Comparison of ENCODE assay signal across 8 cellular contexts in the genomic region with DNA sequence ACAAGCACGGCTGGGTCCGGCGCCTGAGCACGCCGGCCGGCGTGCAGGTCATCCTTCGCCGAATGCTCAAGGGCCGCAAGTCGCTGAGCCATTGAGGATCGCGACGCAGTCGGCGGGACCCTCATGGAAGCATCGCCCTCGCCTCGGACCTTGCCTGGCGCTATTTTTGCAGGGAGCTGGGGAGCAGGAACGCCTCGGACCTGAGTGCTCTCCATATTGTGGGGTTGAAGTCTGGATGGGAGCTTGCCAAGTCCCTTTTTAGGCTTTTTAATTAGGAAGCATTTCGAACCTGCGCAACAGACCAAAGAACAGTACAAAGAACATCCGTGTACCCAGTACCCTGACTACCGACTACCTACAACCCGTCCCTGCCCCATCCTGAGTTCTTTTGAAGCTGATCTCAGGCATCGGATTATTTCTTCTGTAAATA. TPM values are rescaled to one million over a fixed set of nuclear protein-coding genes. Genes with fewer than 3 reads are reported as not detected.
DNase-seq lines count a peak whose midpoint lies in the region; ATAC-seq lines count a peak whose summit lies in the region.

No MANE protein-coding gene starts in this region.

- peak overlapping the region; percentile 92 for H3K27ac Mint-ChIP-seq in activated CD4-positive, alpha-beta T cell treated with anti-CD3 and anti-CD28 coated beads for 36 hours
- peak overlapping the region; percentile 90 for H3K27ac Mint-ChIP-seq in activated CD4-positive, alpha-beta memory T cell treated with anti-CD3 and anti-CD28 coated beads, Interleukin-2, amount 10 ng/mL, durations not matched to agents 7 days and 5 days

- H3K9ac ChIP-seq in subcutaneous abdominal adipose tissue (ENCODE audit: low read length in 5 of 5), result peak overlapping the region in 4 of 5 donors; percentile 72 to 89 (median 83)

- intact Hi-C loops in activated CD4-positive, alpha-beta T cell treated with anti-CD3 and anti-CD28 coated beads for 36 hours (cut with DNase I, micrococcal nuclease), result loop anchor here in 1 of 2 experiments (5.0 kb wide), 1 partner anchor 764 kb away; the partner anchor contains the start of gene CHERP

- no peaks in the 10 kb centered on the region for H3K9me3 Mint-ChIP-seq in activated CD4-positive, alpha-beta T cell treated with anti-CD3 and anti-CD28 coated beads for 36 hours (ENCODE audit: low read depth)
- H3K9me3 Mint-ChIP-seq in activated CD4-positive, alpha-beta memory T cell treated with anti-CD3 and anti-CD28 coated beads, Interleukin-2, amount 10 ng/mL, durations not matched to agents 7 days and 5 days, result no peaks in the 10 kb centered on the region

- peaks cover 1% of the 10 kb centered on the region for H3K36me3 Mint-ChIP-seq in activated CD4-positive, alpha-beta T cell treated with anti-CD3 and anti-CD28 coated beads for 36 hours (ENCODE audit: low read depth)
- peaks cover 5% of the 10 kb centered on the region for H3K36me3 Mint-ChIP-seq in activated CD4-positive, alpha-beta memory T cell treated with anti-CD3 and anti-CD28 coated beads, Interleukin-2, amount 10 ng/mL, durations not matched to agents 7 days and 5 days (ENCODE audit: low read depth)

- H3K4me3 Mint-ChIP-seq in activated CD4-positive, alpha-beta T cell treated with anti-CD3 and anti-CD28 coated beads for 36 hours, result peak overlapping the region; percentile 86
- peak overlapping the region; percentile 89 for H3K4me3 Mint-ChIP-seq in activated CD4-positive, alpha-beta memory T cell treated with anti-CD3 and anti-CD28 coated beads, Interleukin-2, amount 10 ng/mL, durations not matched to agents 7 days and 5 days

- H3K27me3 ChIP-seq in subcutaneous abdominal adipose tissue (ENCODE audit: control insufficient read depth in 5 of 5, insufficient read depth in 4 of 5, low read length in 5 of 5), result no peaks in the 10 kb centered on the region

- H3K4me1 ChIP-seq in subcutaneous abdominal adipose tissue (ENCODE audit: control insufficient read depth in 5 of 5, insufficient read depth in 5 of 5, low read length in 5 of 5), result peaks cover 9 to 68% (median 51%) of the 10 kb centered on the region in 5 donors

- no peak for DNase-seq in activated CD4-positive, alpha-beta T cell treated with anti-CD3 and anti-CD28 coated beads for 36 hours
- DNase-seq in activated CD4-positive, alpha-beta T cell treated with anti-CD3 and anti-CD28 coated beads, Interleukin-2, amount 50 U/mL, for 48 hours, result no peak
- DNase-seq in activated CD4-positive, alpha-beta memory T cell treated with anti-CD3 and anti-CD28 coated beads, Interleukin-2, amount 10 ng/mL, durations not matched to agents 7 days and 5 days, result no peak
- peak; percentile 79 for DNase-seq in islet precursor cell

- H3K27me3 Mint-ChIP-seq in activated CD4-positive, alpha-beta T cell treated with anti-CD3 and anti-CD28 coated beads for 36 hours, result no peaks in the 10 kb centered on the region
- no peaks in the 10 kb centered on the region for H3K27me3 Mint-ChIP-seq in activated CD4-positive, alpha-beta memory T cell treated with anti-CD3 and anti-CD28 coated beads, Interleukin-2, amount 10 ng/mL, durations not matched to agents 7 days and 5 days

- POLR2A ChIA-PET in activated CD4-positive, alpha-beta T cell treated with anti-CD3 and anti-CD28 coated beads for 36 hours (lab: Charles Lee), result no interaction called here
- POLR2A ChIA-PET in activated CD4-positive, alpha-beta memory T cell treated with anti-CD3 and anti-CD28 coated beads, Interleukin-2, amount 10 ng/mL, durations not matched to agents 7 days and 5 days (lab: Charles Lee), result interaction anchor here (0.7 to 4.8 kb wide), 7 partner anchors 11 to 113 kb away, joined by 3 to 50 read pairs (median 5); partner anchors contain the start of genes ANO8, MVB12A and OCEL1

- H3K36me3 ChIP-seq in subcutaneous abdominal adipose tissue (ENCODE audit: control insufficient read depth in 5 of 5, insufficient read depth in 5 of 5, low read length in 5 of 5), result peaks cover 0 to under 1% (median 0%) of the 10 kb centered on the region in 5 donors

- CTCF ChIA-PET in activated CD4-positive, alpha-beta T cell treated with anti-CD3 and anti-CD28 coated beads for 36 hours (lab: Charles Lee), result interaction anchor here (0.9 to 5.1 kb wide), 4 partner anchors 13 to 83 kb away, joined by 3 to 24 read pairs (median 7); partner anchors contain the start of gene BABAM1
- CTCF ChIA-PET in activated CD4-positive, alpha-beta memory T cell treated with anti-CD3 and anti-CD28 coated beads, Interleukin-2, amount 10 ng/mL, durations not matched to agents 7 days and 5 days (lab: Charles Lee), result interaction anchor here (0.9 to 2.1 kb wide), 5 partner anchors 11 to 159 kb away, joined by 3 to 14 read pairs (median 3); partner anchors contain the start of gene BABAM1

- H3K4me3 ChIP-seq in subcutaneous abdominal adipose tissue (ENCODE audit: low read depth in 1 of 5, low read length in 5 of 5), result peak overlapping the region; percentile 55 to 86 (median 79)

- H3K27ac ChIP-seq in subcutaneous abdominal adipose tissue (ENCODE audit: low read depth, low read length), result peak overlapping the region; percentile 86

- no peak for ATAC-seq in activated CD4-positive, alpha-beta T cell treated with anti-CD3 and anti-CD28 coated beads for 36 hours
- no peak for ATAC-seq in GM21619 (IDR thresholded peaks at IDR 0.05; ENCODE audit: unreplicated experiment)
- ATAC-seq in HG03342 (IDR thresholded peaks at IDR 0.05; ENCODE audit: unreplicated experiment), result no peak
- no peak for ATAC-seq in GM18907 (IDR thresholded peaks at IDR 0.05; ENCODE audit: unreplicated experiment)

- no peaks in the 10 kb centered on the region for H3K9me3 ChIP-seq in subcutaneous abdominal adipose tissue (ENCODE audit: control insufficient read depth in 5 of 5, low read length in 5 of 5)

- H3K4me1 Mint-ChIP-seq in activated CD4-positive, alpha-beta T cell treated with anti-CD3 and anti-CD28 coated beads for 36 hours, result peaks cover 51% of the 10 kb centered on the region
- H3K4me1 Mint-ChIP-seq in activated CD4-positive, alpha-beta memory T cell treated with anti-CD3 and anti-CD28 coated beads, Interleukin-2, amount 10 ng/mL, durations not matched to agents 7 days and 5 days, result peaks cover 62% of the 10 kb centered on the region

RNA-seq across cellular contexts. Expression of gene MRPL34, which starts 0.6 kb away (rescaled TPM):
- total RNA-seq in activated CD4-positive, alpha-beta T cell treated with anti-CD3 and anti-CD28 coated beads for 36 hours, result 10 to 100 TPM; 72.0 to 88.6 TPM
- total RNA-seq in activated CD4-positive, alpha-beta memory T cell treated with anti-CD3 and anti-CD28 coated beads, Interleukin-2, amount 10 ng/mL, durations not matched to agents 7 days and 5 days, result 10 to 100 TPM; 82.8 to 98.3 TPM

RNA-seq across cellular contexts. Expression of gene DDA1, which starts 3.1 kb away (rescaled TPM):
- 10 to 100 TPM; 26.2 to 39.6 TPM for total RNA-seq in activated CD4-positive, alpha-beta T cell treated with anti-CD3 and anti-CD28 coated beads for 36 hours
- 10 to 100 TPM; 58.6 to 61.2 TPM for total RNA-seq in activated CD4-positive, alpha-beta memory T cell treated with anti-CD3 and anti-CD28 coated beads, Interleukin-2, amount 10 ng/mL, durations not matched to agents 7 days and 5 days

RNA-seq across cellular contexts. Expression of gene ABHD8, which starts 3.1 kb away (rescaled TPM):
- total RNA-seq in activated CD4-positive, alpha-beta T cell treated with anti-CD3 and anti-CD28 coated beads for 36 hours, result 1 to 10 TPM; 6.1 to 8.0 TPM
- 10 to 100 TPM; 10.6 to 12.2 TPM for total RNA-seq in activated CD4-positive, alpha-beta memory T cell treated with anti-CD3 and anti-CD28 coated beads, Interleukin-2, amount 10 ng/mL, durations not matched to agents 7 days and 5 days

RNA-seq across cellular contexts. Expression of gene ANKLE1, which starts 24.6 kb away (rescaled TPM):
- total RNA-seq in activated CD4-positive, alpha-beta T cell treated with anti-CD3 and anti-CD28 coated beads for 36 hours, result 1 to 10 TPM; 2.9 to 3.1 TPM
- total RNA-seq in activated CD4-positive, alpha-beta memory T cell treated with anti-CD3 and anti-CD28 coated beads, Interleukin-2, amount 10 ng/mL, durations not matched to agents 7 days and 5 days, result 1 to 10 TPM; 7.6 to 8.2 TPM

RNA-seq across cellular contexts. Expression of gene ANO8, which starts 28.4 kb away (rescaled TPM):
- total RNA-seq in activated CD4-positive, alpha-beta T cell treated with anti-CD3 and anti-CD28 coated beads for 36 hours, result 1 to 10 TPM; 4.2 to 4.8 TPM
- 10 to 100 TPM; 20.2 TPM for total RNA-seq in activated CD4-positive, alpha-beta memory T cell treated with anti-CD3 and anti-CD28 coated beads, Interleukin-2, amount 10 ng/mL, durations not matched to agents 7 days and 5 days
